Comparison of ENCODE assay signal across 15 cellular contexts in the genomic region with DNA sequence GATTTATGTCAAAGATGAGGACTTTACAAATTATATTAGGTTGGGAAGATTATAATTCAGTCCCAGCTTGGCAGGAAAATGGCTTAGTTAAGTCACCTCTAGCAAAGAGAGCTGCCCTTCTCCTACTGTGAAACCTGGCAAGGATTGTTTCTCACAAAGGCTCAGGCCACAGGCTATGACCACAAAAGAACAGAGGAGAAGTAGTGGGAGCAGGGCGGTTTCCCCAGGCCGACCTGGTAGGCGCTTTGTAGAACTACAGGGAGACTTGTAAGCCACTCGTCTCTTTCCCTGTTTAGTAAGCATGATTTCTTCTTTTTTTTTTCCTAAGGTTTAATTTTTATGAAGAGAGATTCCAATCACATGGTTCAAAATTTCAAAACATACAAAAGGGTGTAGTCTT.
"Had no signal": no experiment of that assay in that cellular context is flagged by ENCODE, and none has a peak within 500 bp of the region (broad histone marks: within the 10 kb centered on the region; RNA-seq: fewer than 3 reads in every experiment).

No MANE protein-coding gene starts in this region.

- H3K9me3 ChIP-seq: body of pancreas, right lobe of liver had no signal

- H3K36me3 ChIP-seq: right lobe of liver had no signal

- ATAC-seq: activated CD8-positive, alpha-beta T cell treated with anti-CD3 and anti-CD28 coated beads for 36 hours; body of pancreas; right lobe of liver; stimulated activated naive B cell treated with anti-CD40 and anti-IgM and Interleukin-4, amounts not matched to agents 10 μg/mL and 1 μg/mL and 100 μg/mL, for 72 hours had no signal

- H3K4me3 Mint-ChIP-seq: activated CD8-positive, alpha-beta T cell treated with anti-CD3 and anti-CD28 coated beads for 36 hours; activated T-helper 1 cell treated with anti-CD3 and anti-CD28 coated beads, Interleukin-12 subunit alpha, Interleukin-12 subunit beta, Interleukin-2, Interleukin-4 antibody, amounts not matched to agents 30 ng/mL and 10 ng/mL and 1 ng/mL, durations not matched to agents 14 hours and 24 hours and 36 hours; stimulated activated naive B cell treated with anti-CD40 and anti-IgM and Interleukin-4, amounts not matched to agents 10 μg/mL and 1 μg/mL and 100 μg/mL, for 72 hours had no signal

- H3K27ac Mint-ChIP-seq: activated CD8-positive, alpha-beta T cell treated with anti-CD3 and anti-CD28 coated beads for 36 hours; activated T-helper 1 cell treated with anti-CD3 and anti-CD28 coated beads, Interleukin-12 subunit alpha, Interleukin-12 subunit beta, Interleukin-2, Interleukin-4 antibody, amounts not matched to agents 30 ng/mL and 10 ng/mL and 1 ng/mL, durations not matched to agents 14 hours and 24 hours and 36 hours; progenitor cell of endocrine pancreas; stimulated activated naive B cell treated with anti-CD40 and anti-IgM and Interleukin-4, amounts not matched to agents 10 μg/mL and 1 μg/mL and 100 μg/mL, for 72 hours had no signal

- H3K27me3 ChIP-seq: body of pancreas, right lobe of liver had no signal

- H3K27me3 Mint-ChIP-seq: activated CD8-positive, alpha-beta T cell treated with anti-CD3 and anti-CD28 coated beads for 36 hours; progenitor cell of endocrine pancreas; stimulated activated naive B cell treated with anti-CD40 and anti-IgM and Interleukin-4, amounts not matched to agents 10 μg/mL and 1 μg/mL and 100 μg/mL, for 72 hours had no signal

- H3K27ac ChIP-seq: body of pancreas, right lobe of liver had no signal

- DNase-seq: activated CD4-positive, alpha-beta T cell treated with anti-CD3 and anti-CD28 coated beads for 4 hours; activated CD8-positive, alpha-beta memory T cell treated with anti-CD3 and anti-CD28 coated beads, Interleukin-2, amount 50 U/mL, for 4 hours; activated CD8-positive, alpha-beta T cell treated with anti-CD3 and anti-CD28 coated beads for 36 hours; activated naive CD4-positive, alpha-beta T cell treated with Interleukin-2 at 50 U/mL for 16 hours; body of pancreas; erythroblast; kidney glomerular epithelial cell; nucleus accumbens; right lobe of liver; stimulated activated CD4-positive, alpha-beta T cell treated with anti-CD3 and anti-CD28 coated beads, Interleukin-2, amount 100 ng/mL, for 24 hours; stimulated activated naive B cell treated with anti-CD40 and anti-IgM and Interleukin-4, amounts not matched to agents 10 μg/mL and 1 μg/mL and 100 μg/mL, for 72 hours; T-helper 1 cell; trophoblast cell had no signal

- H3K9me3 Mint-ChIP-seq: activated CD8-positive, alpha-beta T cell treated with anti-CD3 and anti-CD28 coated beads for 36 hours; activated T-helper 1 cell treated with anti-CD3 and anti-CD28 coated beads, Interleukin-12 subunit alpha, Interleukin-12 subunit beta, Interleukin-2, Interleukin-4 antibody, amounts not matched to agents 30 ng/mL and 10 ng/mL and 1 ng/mL, durations not matched to agents 14 hours and 24 hours and 36 hours; stimulated activated naive B cell treated with anti-CD40 and anti-IgM and Interleukin-4, amounts not matched to agents 10 μg/mL and 1 μg/mL and 100 μg/mL, for 72 hours had no signal

- H3K4me3 ChIP-seq: body of pancreas, right lobe of liver had no signal
